In genomic region chr4:118869808-118870342, GRCh38 we compare ENCODE assay signal across 12 cellular contexts. TPM values are rescaled to one million over a fixed set of nuclear protein-coding genes. Genes with fewer than 3 reads are reported as not detected.
A peak's percentile ranks its signal among the peaks of the same experiment; 100 is the strongest.
DNase-seq lines count a peak whose midpoint lies in the region; ATAC-seq and TF ChIP-seq lines count a peak whose summit lies in the region.
"Had no signal": no experiment of that assay in that cellular context is flagged by ENCODE, and none has a peak within 500 bp of the region (broad histone marks: within the 10 kb centered on the region; RNA-seq: fewer than 3 reads in every experiment).

No MANE protein-coding gene starts in this region.

- H3K4me1 Mint-ChIP-seq in chondrocyte (ENCODE audit: low read depth) = no peaks in the 10 kb centered on the region

- no peaks in the 10 kb centered on the region for H3K27me3 Mint-ChIP-seq in chondrocyte (ENCODE audit: low read depth)

- no peaks in the 10 kb centered on the region for H3K36me3 Mint-ChIP-seq in chondrocyte (ENCODE audit: low read depth)

- peak; percentile 60 for ATAC-seq in HG02973 (IDR thresholded peaks at IDR 0.05; ENCODE audit: unreplicated experiment)
- ATAC-seq in HG02798 (IDR thresholded peaks at IDR 0.05; ENCODE audit: poor library complexity, unreplicated experiment) = no peak

- H3K27me3 ChIP-seq in AG04450 (ENCODE audit: control insufficient read depth, insufficient read depth, low read length) = no peaks in the 10 kb centered on the region

- DNase-seq in AG04450 (ENCODE audit: low read depth, low spot score) = peak; percentile 20
- DNase-seq in dedifferentiated amniotic fluid mesenchymal stem cell (ENCODE audit: extremely low spot score) = peak; percentile 28
- DNase-seq in kidney tubule cell (ENCODE audit: low spot score) = peak; percentile 44
- no peak for DNase-seq in NK-92 (lab: John Stamatoyannopoulos, UW; ENCODE audit: unreplicated experiment)
- no peak for DNase-seq in chondrocyte (ENCODE audit: low spot score)
- no peak for DNase-seq in activated CD4-positive, alpha-beta T cell treated with anti-CD3 and anti-CD28 coated beads for 4 hours
- DNase-seq: ACHN; activated T-cell treated with anti-CD3 and anti-CD28 coated beads, Interleukin-2, amount 50 U/mL, for 1 hour; anterior cingulate cortex; NCI-H510A treated with DMSO at 0.1 percent for 48 hours had no signal

- H3K9me3 ChIP-seq in AG04450 (ENCODE audit: control insufficient read depth, insufficient read depth, low read length) = no peaks in the 10 kb centered on the region

- H3K27ac Mint-ChIP-seq in chondrocyte (ENCODE audit: unreplicated experiment) = no peak overlapping the region

- no peak overlapping the region for H3K4me3 ChIP-seq in AG04450 (ENCODE audit: low read depth, low read length)

- no peak overlapping the region for H3K4me3 Mint-ChIP-seq in chondrocyte (ENCODE audit: unreplicated experiment)

- TF ChIP-seq CTCF in AG04450 (IDR thresholded peaks at IDR 0.05; ENCODE audit: low read depth, low read length) (no peak), chondrocyte (IDR thresholded peaks at IDR 0.05) (no peak)

- CTCF ChIA-PET in AG04450 (lab: Charles Lee) = interaction anchor here (1.3 to 2.2 kb wide), 2 partner anchors 14 to 21 kb away, joined by 5 to 6 read pairs; no protein-coding TSS in a partner anchor

- no peak overlapping the region for H3K27ac ChIP-seq in AG04450 (ENCODE audit: low read depth, low read length)

- POLR2A ChIA-PET in AG04450 (lab: Yijun Ruan, JAX) = interaction anchor here (1.1 to 1.8 kb wide), 2 partner anchors 19 to 35 kb away, joined by 4 to 5 read pairs; partner anchors contain the start of gene SYNPO2

- H3K9me3 Mint-ChIP-seq in chondrocyte (ENCODE audit: low read depth) = no peaks in the 10 kb centered on the region

RNA-seq across cellular contexts. Expression of gene SYNPO2, which starts 18.8 kb away (rescaled TPM):
- 4.8 and 5.1 TPM in 2 replicates for polyA plus RNA-seq in AG04450 (2011; rRNA removed)
- polyA minus RNA-seq in AG04450 (2011; rRNA and poly(A)+ RNA removed) = 13.6 and 15.2 TPM in 2 replicates
- 12.3 to 21.5 TPM (median 20.7 TPM) in 3 replicates for total RNA-seq in chondrocyte

RNA-seq across cellular contexts. Expression of gene SEC24D, which starts 33.9 kb away (rescaled TPM):
- 113 and 154 TPM in 2 replicates for polyA plus RNA-seq in AG04450 (2011; rRNA removed)
- polyA minus RNA-seq in AG04450 (2011; rRNA and poly(A)+ RNA removed) = 146 and 183 TPM in 2 replicates
- 204 to 245 TPM (median 208 TPM) in 3 replicates for total RNA-seq in chondrocyte

Comparison
In these comparisons a context has a peak if more than half of its experiments do, and no peak if none do; other contexts are left out.
1. DNase-seq: peak in AG04450 (single experiment), dedifferentiated amniotic fluid mesenchymal stem cell (single experiment) and kidney tubule cell (single experiment); none in NK-92 (single experiment), chondrocyte (single experiment) and activated CD4-positive, alpha-beta T cell treated with anti-CD3 and anti-CD28 coated beads for 4 hours (0 of 2).